1 cellular context compared by ENCODE assay signal in the genomic region with DNA sequence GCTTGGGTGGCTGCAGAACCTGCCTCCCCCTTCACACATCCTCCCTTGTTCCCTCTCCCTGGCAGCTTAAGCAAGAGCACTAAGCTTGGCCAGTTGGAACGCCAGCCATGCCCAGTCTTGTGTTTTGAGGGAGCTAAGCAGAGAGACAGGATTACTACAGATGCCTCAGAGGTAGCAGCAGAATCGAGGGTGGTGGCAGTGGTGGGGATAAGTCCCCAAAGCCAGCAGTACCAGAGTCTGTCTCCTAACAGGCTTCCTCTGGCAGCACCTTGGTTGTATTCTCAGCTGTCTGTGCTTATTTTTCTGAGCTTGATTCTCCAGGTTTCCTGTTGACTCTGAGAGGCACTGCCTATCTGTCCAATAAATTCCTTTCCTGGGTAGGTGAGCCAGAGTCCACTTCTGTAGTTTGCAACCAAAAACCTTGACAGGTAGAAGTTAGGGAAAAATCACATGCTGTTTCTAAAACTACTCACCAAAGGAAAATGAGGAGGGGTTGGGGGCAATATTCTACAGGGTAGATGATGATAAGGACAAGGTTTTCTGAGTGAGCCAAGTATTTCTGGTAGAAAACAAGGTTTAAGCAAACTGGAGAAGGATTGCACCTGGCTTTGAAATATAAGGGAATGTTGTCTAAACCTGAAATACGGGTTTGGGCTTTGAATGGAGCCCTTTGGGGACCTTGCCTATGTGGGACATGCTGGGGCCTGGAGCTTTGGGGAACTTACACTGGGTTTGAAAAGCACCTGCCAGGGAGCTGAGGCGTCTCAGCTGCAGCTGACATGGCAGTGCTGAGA.
TF ChIP-seq lines count a peak whose summit lies in the region.

No MANE protein-coding gene starts in this region.

TF ChIP-seq in WTC11, 78 proteins besides CTCF, POLR2A, EP300 and RAD21 (continued from another document):
- TF ChIP-seq, protein P1, sequence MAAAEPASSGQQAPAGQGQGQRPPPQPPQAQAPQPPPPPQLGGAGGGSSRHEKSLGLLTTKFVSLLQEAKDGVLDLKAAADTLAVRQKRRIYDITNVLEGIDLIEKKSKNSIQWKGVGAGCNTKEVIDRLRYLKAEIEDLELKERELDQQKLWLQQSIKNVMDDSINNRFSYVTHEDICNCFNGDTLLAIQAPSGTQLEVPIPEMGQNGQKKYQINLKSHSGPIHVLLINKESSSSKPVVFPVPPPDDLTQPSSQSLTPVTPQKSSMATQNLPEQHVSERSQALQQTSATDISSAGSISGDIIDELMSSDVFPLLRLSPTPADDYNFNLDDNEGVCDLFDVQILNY (CRISPR knock-in tag; IDR thresholded peaks at IDR 0.05), result no peak
- no peak for TF ChIP-seq ZNF671 (CRISPR knock-in tag; IDR thresholded peaks at IDR 0.05)
- TF ChIP-seq, protein P2, sequence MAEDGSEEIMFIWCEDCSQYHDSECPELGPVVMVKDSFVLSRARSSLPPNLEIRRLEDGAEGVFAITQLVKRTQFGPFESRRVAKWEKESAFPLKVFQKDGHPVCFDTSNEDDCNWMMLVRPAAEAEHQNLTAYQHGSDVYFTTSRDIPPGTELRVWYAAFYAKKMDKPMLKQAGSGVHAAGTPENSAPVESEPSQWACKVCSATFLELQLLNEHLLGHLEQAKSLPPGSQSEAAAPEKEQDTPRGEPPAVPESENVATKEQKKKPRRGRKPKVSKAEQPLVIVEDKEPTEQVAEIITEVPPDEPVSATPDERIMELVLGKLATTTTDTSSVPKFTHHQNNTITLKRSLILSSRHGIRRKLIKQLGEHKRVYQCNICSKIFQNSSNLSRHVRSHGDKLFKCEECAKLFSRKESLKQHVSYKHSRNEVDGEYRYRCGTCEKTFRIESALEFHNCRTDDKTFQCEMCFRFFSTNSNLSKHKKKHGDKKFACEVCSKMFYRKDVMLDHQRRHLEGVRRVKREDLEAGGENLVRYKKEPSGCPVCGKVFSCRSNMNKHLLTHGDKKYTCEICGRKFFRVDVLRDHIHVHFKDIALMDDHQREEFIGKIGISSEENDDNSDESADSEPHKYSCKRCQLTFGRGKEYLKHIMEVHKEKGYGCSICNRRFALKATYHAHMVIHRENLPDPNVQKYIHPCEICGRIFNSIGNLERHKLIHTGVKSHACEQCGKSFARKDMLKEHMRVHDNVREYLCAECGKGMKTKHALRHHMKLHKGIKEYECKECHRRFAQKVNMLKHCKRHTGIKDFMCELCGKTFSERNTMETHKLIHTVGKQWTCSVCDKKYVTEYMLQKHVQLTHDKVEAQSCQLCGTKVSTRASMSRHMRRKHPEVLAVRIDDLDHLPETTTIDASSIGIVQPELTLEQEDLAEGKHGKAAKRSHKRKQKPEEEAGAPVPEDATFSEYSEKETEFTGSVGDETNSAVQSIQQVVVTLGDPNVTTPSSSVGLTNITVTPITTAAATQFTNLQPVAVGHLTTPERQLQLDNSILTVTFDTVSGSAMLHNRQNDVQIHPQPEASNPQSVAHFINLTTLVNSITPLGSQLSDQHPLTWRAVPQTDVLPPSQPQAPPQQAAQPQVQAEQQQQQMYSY (CRISPR knock-in tag; IDR thresholded peaks at IDR 0.05), result no peak
- no peak for TF ChIP-seq ATF1 (CRISPR knock-in tag; IDR thresholded peaks at IDR 0.05)
- TF ChIP-seq, protein P3, sequence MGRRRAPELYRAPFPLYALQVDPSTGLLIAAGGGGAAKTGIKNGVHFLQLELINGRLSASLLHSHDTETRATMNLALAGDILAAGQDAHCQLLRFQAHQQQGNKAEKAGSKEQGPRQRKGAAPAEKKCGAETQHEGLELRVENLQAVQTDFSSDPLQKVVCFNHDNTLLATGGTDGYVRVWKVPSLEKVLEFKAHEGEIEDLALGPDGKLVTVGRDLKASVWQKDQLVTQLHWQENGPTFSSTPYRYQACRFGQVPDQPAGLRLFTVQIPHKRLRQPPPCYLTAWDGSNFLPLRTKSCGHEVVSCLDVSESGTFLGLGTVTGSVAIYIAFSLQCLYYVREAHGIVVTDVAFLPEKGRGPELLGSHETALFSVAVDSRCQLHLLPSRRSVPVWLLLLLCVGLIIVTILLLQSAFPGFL (CRISPR knock-in tag; IDR thresholded peaks at IDR 0.05; ENCODE audit: borderline replicate concordance), result no peak
- no peak for TF ChIP-seq KAT7 (CRISPR knock-in tag; IDR thresholded peaks at IDR 0.05; ENCODE audit: borderline replicate concordance)
- TF ChIP-seq IRF2 (CRISPR knock-in tag; IDR thresholded peaks at IDR 0.05; ENCODE audit: borderline replicate concordance, low read depth), result no peak
- TF ChIP-seq, protein P4, sequence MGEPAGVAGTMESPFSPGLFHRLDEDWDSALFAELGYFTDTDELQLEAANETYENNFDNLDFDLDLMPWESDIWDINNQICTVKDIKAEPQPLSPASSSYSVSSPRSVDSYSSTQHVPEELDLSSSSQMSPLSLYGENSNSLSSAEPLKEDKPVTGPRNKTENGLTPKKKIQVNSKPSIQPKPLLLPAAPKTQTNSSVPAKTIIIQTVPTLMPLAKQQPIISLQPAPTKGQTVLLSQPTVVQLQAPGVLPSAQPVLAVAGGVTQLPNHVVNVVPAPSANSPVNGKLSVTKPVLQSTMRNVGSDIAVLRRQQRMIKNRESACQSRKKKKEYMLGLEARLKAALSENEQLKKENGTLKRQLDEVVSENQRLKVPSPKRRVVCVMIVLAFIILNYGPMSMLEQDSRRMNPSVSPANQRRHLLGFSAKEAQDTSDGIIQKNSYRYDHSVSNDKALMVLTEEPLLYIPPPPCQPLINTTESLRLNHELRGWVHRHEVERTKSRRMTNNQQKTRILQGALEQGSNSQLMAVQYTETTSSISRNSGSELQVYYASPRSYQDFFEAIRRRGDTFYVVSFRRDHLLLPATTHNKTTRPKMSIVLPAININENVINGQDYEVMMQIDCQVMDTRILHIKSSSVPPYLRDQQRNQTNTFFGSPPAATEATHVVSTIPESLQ (CRISPR knock-in tag; IDR thresholded peaks at IDR 0.05), result no peak
- no peak for TF ChIP-seq SOX15 (CRISPR knock-in tag; IDR thresholded peaks at IDR 0.05)
- TF ChIP-seq, protein P5, sequence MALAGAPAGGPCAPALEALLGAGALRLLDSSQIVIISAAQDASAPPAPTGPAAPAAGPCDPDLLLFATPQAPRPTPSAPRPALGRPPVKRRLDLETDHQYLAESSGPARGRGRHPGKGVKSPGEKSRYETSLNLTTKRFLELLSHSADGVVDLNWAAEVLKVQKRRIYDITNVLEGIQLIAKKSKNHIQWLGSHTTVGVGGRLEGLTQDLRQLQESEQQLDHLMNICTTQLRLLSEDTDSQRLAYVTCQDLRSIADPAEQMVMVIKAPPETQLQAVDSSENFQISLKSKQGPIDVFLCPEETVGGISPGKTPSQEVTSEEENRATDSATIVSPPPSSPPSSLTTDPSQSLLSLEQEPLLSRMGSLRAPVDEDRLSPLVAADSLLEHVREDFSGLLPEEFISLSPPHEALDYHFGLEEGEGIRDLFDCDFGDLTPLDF (CRISPR knock-in tag; IDR thresholded peaks at IDR 0.05), result no peak
- no peak for TF ChIP-seq RELA (CRISPR knock-in tag; IDR thresholded peaks at IDR 0.05; ENCODE audit: borderline replicate concordance)
- TF ChIP-seq, protein P6, sequence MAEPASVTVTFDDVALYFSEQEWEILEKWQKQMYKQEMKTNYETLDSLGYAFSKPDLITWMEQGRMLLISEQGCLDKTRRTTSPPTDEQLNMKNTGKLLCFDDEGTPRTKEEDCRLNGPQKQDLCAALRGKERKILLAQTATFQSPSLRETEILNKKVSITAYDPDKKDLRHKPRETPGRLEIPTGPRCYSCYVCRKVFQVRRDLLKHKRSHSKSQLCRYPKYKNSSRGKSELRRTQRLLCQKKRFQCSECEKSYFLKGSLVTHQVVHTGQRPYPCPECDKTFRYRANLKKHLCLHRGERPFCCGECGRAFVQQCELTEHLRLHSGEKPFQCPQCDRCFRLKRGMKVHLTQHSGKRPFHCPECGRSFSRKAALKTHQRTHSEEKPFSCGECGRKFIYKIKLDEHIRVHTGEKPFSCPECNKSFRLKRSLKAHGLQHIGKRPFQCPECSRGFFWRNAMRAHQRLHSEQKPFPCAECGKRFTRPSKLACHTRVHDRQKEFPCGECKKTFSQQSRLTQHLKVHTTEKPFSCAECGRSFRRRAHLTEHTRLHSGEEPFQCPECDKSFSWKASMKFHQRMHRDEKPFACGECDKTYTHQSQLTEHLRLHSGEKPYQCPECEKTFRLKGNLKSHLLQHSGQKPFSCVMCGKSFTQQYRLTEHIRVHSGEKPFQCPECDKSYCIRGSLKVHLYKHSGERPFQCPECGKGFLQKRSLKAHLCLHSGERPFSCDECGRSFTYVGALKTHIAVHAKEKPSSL (CRISPR knock-in tag; conservative IDR thresholded peaks at IDR 0.05), result no peak
- TF ChIP-seq, protein P7, sequence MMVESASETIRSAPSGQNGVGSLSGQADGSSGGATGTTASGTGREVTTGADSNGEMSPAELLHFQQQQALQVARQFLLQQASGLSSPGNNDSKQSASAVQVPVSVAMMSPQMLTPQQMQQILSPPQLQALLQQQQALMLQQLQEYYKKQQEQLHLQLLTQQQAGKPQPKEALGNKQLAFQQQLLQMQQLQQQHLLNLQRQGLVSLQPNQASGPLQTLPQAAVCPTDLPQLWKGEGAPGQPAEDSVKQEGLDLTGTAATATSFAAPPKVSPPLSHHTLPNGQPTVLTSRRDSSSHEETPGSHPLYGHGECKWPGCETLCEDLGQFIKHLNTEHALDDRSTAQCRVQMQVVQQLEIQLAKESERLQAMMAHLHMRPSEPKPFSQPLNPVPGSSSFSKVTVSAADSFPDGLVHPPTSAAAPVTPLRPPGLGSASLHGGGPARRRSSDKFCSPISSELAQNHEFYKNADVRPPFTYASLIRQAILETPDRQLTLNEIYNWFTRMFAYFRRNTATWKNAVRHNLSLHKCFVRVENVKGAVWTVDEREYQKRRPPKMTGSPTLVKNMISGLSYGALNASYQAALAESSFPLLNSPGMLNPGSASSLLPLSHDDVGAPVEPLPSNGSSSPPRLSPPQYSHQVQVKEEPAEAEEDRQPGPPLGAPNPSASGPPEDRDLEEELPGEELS (CRISPR knock-in tag; IDR thresholded peaks at IDR 0.05), result no peak
TF ChIP-seq in WTC11: peak in this region for 0.
